Comparison of ENCODE assay signal across 8 cellular contexts in the genomic region with DNA sequence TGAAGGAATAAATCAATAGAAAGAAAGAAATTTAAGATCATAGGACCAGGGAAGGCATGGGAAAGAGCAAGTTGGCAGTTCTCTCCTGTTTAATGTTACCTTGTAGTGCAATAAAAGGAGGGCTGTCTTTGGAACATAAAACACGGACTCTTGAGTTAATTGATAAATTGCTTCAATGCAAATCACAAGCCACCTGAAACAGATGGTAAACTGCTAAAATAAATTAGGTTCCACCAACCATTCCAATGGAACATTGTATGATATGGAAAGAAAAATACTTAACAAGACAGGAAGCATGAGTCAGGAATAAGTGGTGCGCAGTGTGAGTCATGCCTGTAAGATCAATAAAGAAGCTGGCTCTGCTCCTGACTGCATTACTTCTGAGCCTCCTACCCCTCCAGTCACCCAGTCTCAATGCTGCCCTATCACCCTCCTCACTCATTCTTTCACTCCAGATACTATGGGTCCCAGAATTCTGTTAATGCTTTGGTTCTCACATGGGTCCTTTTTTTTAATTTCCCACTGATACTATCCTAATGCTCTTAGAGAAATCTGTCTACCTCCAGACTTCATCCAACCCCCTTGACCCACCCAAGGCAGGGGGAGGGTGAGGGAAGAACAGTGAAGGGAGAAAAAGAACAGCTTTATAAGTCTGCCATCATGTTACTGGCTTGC.
DNase-seq lines count a peak whose midpoint lies in the region; ATAC-seq and TF ChIP-seq lines count a peak whose summit lies in the region.

No MANE protein-coding gene starts in this region.

- H3K4me1 ChIP-seq in rectal smooth muscle tissue (ENCODE audit: control insufficient read depth, insufficient read depth, low read length) = peaks cover 20% of the 10 kb centered on the region

- H3K4me3 ChIP-seq in choroid plexus epithelial cell (ENCODE audit: low read depth, low read length) = no peak overlapping the region
- H3K4me3 ChIP-seq in rectal smooth muscle tissue (ENCODE audit: low read length) = no peak overlapping the region

- no peak for TF ChIP-seq CTCF in choroid plexus epithelial cell (conservative IDR thresholded peaks at IDR 0.05; ENCODE audit: low read depth, low read length)

- DNase-seq in NCI-H146 (lab: John Stamatoyannopoulos, UW) (peak; percentile 3), NCI-H146 treated with DMSO at 0.1 percent for 48 hours (lab: John Stamatoyannopoulos, UW; ENCODE audit: unreplicated experiment) (no peak), NCI-H1436 (lab: John Stamatoyannopoulos, UW) (peak; percentile 60), choroid plexus epithelial cell (ENCODE audit: low read depth) (peak; percentile 96), GM19240 (ENCODE audit: insufficient read length, low spot score) (no peak)
- DNase-seq in activated effector memory CD4-positive, alpha-beta T cell treated with Interleukin-2 at 50 U/mL for 16 hours = no peak

- H3K27ac ChIP-seq in rectal smooth muscle tissue (ENCODE audit: low read depth, low read length) = peak overlapping the region; percentile 71

- ATAC-seq in GM18867 (IDR thresholded peaks at IDR 0.05; ENCODE audit: unreplicated experiment) = no peak

- H3K36me3 ChIP-seq in rectal smooth muscle tissue (ENCODE audit: control insufficient read depth, insufficient read depth, low read length) = no peaks in the 10 kb centered on the region

- H3K27me3 ChIP-seq in rectal smooth muscle tissue (ENCODE audit: control insufficient read depth, insufficient read depth, low read length) = no peaks in the 10 kb centered on the region

- H3K9ac ChIP-seq in rectal smooth muscle tissue (ENCODE audit: low read length) = no peak overlapping the region

Comparison
In these comparisons a context has a peak if more than half of its experiments do, and no peak if none do; other contexts are left out.
1. DNase-seq: peak in NCI-H146 (single experiment), NCI-H1436 (single experiment) and choroid plexus epithelial cell (single experiment); none in NCI-H146 treated with DMSO at 0.1 percent for 48 hours (single experiment), activated effector memory CD4-positive, alpha-beta T cell treated with Interleukin-2 at 50 U/mL for 16 hours (single experiment) and GM19240 (single experiment).